ENCODE assay signal across 8 cellular contexts in genomic region chr11:63866211-63866610, GRCh38. TPM values are rescaled to one million over a fixed set of nuclear protein-coding genes. Genes with fewer than 3 reads are reported as not detected.
A peak's percentile ranks its signal among the peaks of the same experiment; 100 is the strongest.
DNase-seq lines count a peak whose midpoint lies in the region; ATAC-seq and TF ChIP-seq lines count a peak whose summit lies in the region.

No MANE protein-coding gene starts in this region.

- no peak for TF ChIP-seq EP300 in SK-N-SH (IDR thresholded peaks at IDR 0.05; ENCODE audit: borderline replicate concordance in 1 of 2, low read depth in 1 of 2, low read length in 1 of 2)

- TF ChIP-seq CTCF in thyroid gland (IDR thresholded peaks at IDR 0.05) (no peak), SK-N-SH (IDR thresholded peaks at IDR 0.05) (no peak)

- H3K9me3 ChIP-seq in thyroid gland (no peaks in the 10 kb centered on the region), SK-N-SH (no peaks in the 10 kb centered on the region)

- no peak for TF ChIP-seq RAD21 in SK-N-SH (IDR thresholded peaks at IDR 0.05; ENCODE audit: low read length)

- H3K27ac Mint-ChIP-seq in activated naive CD4-positive, alpha-beta T cell treated with anti-CD3 and anti-CD28 coated beads, Interleukin-2, amount 10 ng/mL, durations not matched to agents 7 days and 5 days: peak overlapping the region; percentile 88

- ATAC-seq in HG02588 (IDR thresholded peaks at IDR 0.05; ENCODE audit: unreplicated experiment): peak; percentile 53

- TF ChIP-seq POLR2A in thyroid gland (IDR thresholded peaks at IDR 0.05): no peak

- peak overlapping the region; percentile 19 to 64 (median 61) for H3K27ac ChIP-seq in thyroid gland
- no peak overlapping the region for H3K27ac ChIP-seq in SK-N-SH (ENCODE audit: low read depth in 2 of 2, low read length in 1 of 2)

- CTCF ChIA-PET in activated naive CD4-positive, alpha-beta T cell treated with anti-CD3 and anti-CD28 coated beads, Interleukin-2, amount 10 ng/mL, durations not matched to agents 7 days and 5 days (lab: Charles Lee): interaction anchor here (1.8 kb wide), 1 partner anchor 24 kb away, joined by 4 read pairs; no protein-coding TSS in a partner anchor
- CTCF ChIA-PET in SK-N-SH (lab: Yijun Ruan, JAX): interaction anchor here (1.9 kb wide), 1 partner anchor 41 kb away, joined by 4 read pairs; no protein-coding TSS in a partner anchor

- H3K9ac ChIP-seq in SK-N-SH: no peak overlapping the region

- DNase-seq in EL (peak; percentile 22), SKM-1 (lab: John Stamatoyannopoulos, UW; ENCODE audit: unreplicated experiment) (peak; percentile 38), myocyte (ENCODE audit: low read depth) (peak; percentile 54), thyroid gland (peak; percentile 86 to 89), SHP77 treated with DMSO at 0.1 percent for 48 hours (lab: John Stamatoyannopoulos, UW) (no peak), SK-N-SH (no peak)
- peak; percentile 79 for DNase-seq in activated naive CD4-positive, alpha-beta T cell treated with anti-CD3 and anti-CD28 coated beads, Interleukin-2, amount 10 ng/mL, durations not matched to agents 7 days and 5 days

- POLR2A ChIA-PET in SK-N-SH (lab: Yijun Ruan, JAX): no interaction called here

- H3K36me3 Mint-ChIP-seq in activated naive CD4-positive, alpha-beta T cell treated with anti-CD3 and anti-CD28 coated beads, Interleukin-2, amount 10 ng/mL, durations not matched to agents 7 days and 5 days: peaks cover 56% of the 10 kb centered on the region

- H3K9me3 Mint-ChIP-seq in activated naive CD4-positive, alpha-beta T cell treated with anti-CD3 and anti-CD28 coated beads, Interleukin-2, amount 10 ng/mL, durations not matched to agents 7 days and 5 days: no peaks in the 10 kb centered on the region

- no peaks in the 10 kb centered on the region for H3K9me2 ChIP-seq in SK-N-SH

- H3K27me3 ChIP-seq in thyroid gland: no peaks in the 10 kb centered on the region
- no peaks in the 10 kb centered on the region for H3K27me3 ChIP-seq in SK-N-SH (ENCODE audit: insufficient read depth)

- H3F3A ChIP-seq in SK-N-SH (replicated peaks; ENCODE audit: insufficient read depth): no peaks in the 10 kb centered on the region

- intact Hi-C loops in thyroid gland (cut with DNase I): no loop called here

- peak overlapping the region; percentile 56 for H3K4me3 Mint-ChIP-seq in activated naive CD4-positive, alpha-beta T cell treated with anti-CD3 and anti-CD28 coated beads, Interleukin-2, amount 10 ng/mL, durations not matched to agents 7 days and 5 days

- H3K4me1 ChIP-seq in thyroid gland (peaks cover 73 to 75% of the 10 kb centered on the region in 2 donors), SK-N-SH (ENCODE audit: control insufficient read depth in 1 of 2, insufficient read depth in 2 of 2, low read depth in 1 of 2, low read length in 1 of 2) (peaks cover 20 to 24% of the 10 kb centered on the region in 2 experiments; a peak in 3 of 4 replicates)

- H3K79me2 ChIP-seq in SK-N-SH (ENCODE audit: insufficient read depth): peaks cover 80% of the 10 kb centered on the region

- no peak overlapping the region for H2AFZ ChIP-seq in SK-N-SH (ENCODE audit: low read depth)

- peaks cover 81% of the 10 kb centered on the region for H3K4me1 Mint-ChIP-seq in activated naive CD4-positive, alpha-beta T cell treated with anti-CD3 and anti-CD28 coated beads, Interleukin-2, amount 10 ng/mL, durations not matched to agents 7 days and 5 days

- peaks cover 61% of the 10 kb centered on the region for H4K20me1 ChIP-seq in SK-N-SH (ENCODE audit: insufficient read depth)

- no peak overlapping the region for H3K4me2 ChIP-seq in SK-N-SH

- H3K36me3 ChIP-seq in thyroid gland (peaks cover 0 to 4% of the 10 kb centered on the region in 2 donors), SK-N-SH (replicated peaks in 1 of 2; ENCODE audit: control insufficient read depth in 1 of 2, insufficient read depth in 2 of 2, low read length in 1 of 2) (peaks cover 3 to 5% of the 10 kb centered on the region in 2 experiments)

- H3K4me3 ChIP-seq in thyroid gland (replicated peaks in 1 of 3) (no peak overlapping the region), SK-N-SH (ENCODE audit: low read depth in 2 of 2, low read length in 1 of 2) (no peak overlapping the region)

- no peaks in the 10 kb centered on the region for H3K27me3 Mint-ChIP-seq in activated naive CD4-positive, alpha-beta T cell treated with anti-CD3 and anti-CD28 coated beads, Interleukin-2, amount 10 ng/mL, durations not matched to agents 7 days and 5 days

- WGBS in thyroid gland, 2 donors: 28 to 37% methylated on average over 4 of the region's 4 CpGs
- WGBS in SK-N-SH (ENCODE audit: low lambda C conversion rate): 92% methylated on average over 4 of the region's 4 CpGs

TF ChIP-seq in SK-N-SH, 30 proteins besides CTCF, POLR2A, EP300 and RAD21 (continues in another document):
- TF ChIP-seq FOXM1 (IDR thresholded peaks at IDR 0.05; ENCODE audit: low read depth) (no peak), SMC3 (IDR thresholded peaks at IDR 0.05; ENCODE audit: low read depth, low read length) (no peak), ZBTB33 (IDR thresholded peaks at IDR 0.05; ENCODE audit: borderline replicate concordance, low read depth) (no peak), JUND (IDR thresholded peaks at IDR 0.05) (no peak), ELF1 (IDR thresholded peaks at IDR 0.05) (no peak), RFX5 (IDR thresholded peaks at IDR 0.05; ENCODE audit: low read length) (no peak), FOSL2 (IDR thresholded peaks at IDR 0.05; ENCODE audit: borderline replicate concordance, low read depth) (no peak)
- TF ChIP-seq, protein P1, sequence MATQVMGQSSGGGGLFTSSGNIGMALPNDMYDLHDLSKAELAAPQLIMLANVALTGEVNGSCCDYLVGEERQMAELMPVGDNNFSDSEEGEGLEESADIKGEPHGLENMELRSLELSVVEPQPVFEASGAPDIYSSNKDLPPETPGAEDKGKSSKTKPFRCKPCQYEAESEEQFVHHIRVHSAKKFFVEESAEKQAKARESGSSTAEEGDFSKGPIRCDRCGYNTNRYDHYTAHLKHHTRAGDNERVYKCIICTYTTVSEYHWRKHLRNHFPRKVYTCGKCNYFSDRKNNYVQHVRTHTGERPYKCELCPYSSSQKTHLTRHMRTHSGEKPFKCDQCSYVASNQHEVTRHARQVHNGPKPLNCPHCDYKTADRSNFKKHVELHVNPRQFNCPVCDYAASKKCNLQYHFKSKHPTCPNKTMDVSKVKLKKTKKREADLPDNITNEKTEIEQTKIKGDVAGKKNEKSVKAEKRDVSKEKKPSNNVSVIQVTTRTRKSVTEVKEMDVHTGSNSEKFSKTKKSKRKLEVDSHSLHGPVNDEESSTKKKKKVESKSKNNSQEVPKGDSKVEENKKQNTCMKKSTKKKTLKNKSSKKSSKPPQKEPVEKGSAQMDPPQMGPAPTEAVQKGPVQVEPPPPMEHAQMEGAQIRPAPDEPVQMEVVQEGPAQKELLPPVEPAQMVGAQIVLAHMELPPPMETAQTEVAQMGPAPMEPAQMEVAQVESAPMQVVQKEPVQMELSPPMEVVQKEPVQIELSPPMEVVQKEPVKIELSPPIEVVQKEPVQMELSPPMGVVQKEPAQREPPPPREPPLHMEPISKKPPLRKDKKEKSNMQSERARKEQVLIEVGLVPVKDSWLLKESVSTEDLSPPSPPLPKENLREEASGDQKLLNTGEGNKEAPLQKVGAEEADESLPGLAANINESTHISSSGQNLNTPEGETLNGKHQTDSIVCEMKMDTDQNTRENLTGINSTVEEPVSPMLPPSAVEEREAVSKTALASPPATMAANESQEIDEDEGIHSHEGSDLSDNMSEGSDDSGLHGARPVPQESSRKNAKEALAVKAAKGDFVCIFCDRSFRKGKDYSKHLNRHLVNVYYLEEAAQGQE (IDR thresholded peaks at IDR 0.05; ENCODE audit: low read depth, low read length): no peak
- TF ChIP-seq, protein P2, sequence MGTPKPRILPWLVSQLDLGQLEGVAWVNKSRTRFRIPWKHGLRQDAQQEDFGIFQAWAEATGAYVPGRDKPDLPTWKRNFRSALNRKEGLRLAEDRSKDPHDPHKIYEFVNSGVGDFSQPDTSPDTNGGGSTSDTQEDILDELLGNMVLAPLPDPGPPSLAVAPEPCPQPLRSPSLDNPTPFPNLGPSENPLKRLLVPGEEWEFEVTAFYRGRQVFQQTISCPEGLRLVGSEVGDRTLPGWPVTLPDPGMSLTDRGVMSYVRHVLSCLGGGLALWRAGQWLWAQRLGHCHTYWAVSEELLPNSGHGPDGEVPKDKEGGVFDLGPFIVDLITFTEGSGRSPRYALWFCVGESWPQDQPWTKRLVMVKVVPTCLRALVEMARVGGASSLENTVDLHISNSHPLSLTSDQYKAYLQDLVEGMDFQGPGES (IDR thresholded peaks at IDR 0.05; ENCODE audit: low read depth, low read length): no peak

RNA-seq across cellular contexts. Expression of gene MARK2, which starts 27.3 kb away (rescaled TPM):
- total RNA-seq in myocyte (23.2 and 25.4 TPM in 2 replicates), thyroid gland (10 to 100 TPM; 28.2 to 57.7 (median 48.6) TPM)
- polyA plus RNA-seq in myocyte (2012): 17.9 TPM
- 14.6 and 18.8 TPM in 2 replicates for polyA plus RNA-seq in SK-N-SH (2012; rRNA removed)
- 9.6 and 13.4 TPM in 2 replicates for polyA plus RNA-seq in SK-N-SH (2012; cell fraction: cytosol; rRNA removed)
- polyA plus RNA-seq in SK-N-SH (2012; cell fraction: nucleus; rRNA removed): 17.2 and 19.6 TPM in 2 replicates

RNA-seq across cellular contexts. Expression of gene RCOR2, which starts 50.8 kb away (rescaled TPM):
- total RNA-seq in myocyte: 0.53 and 0.57 TPM in 2 replicates
- 0.26 TPM for polyA plus RNA-seq in myocyte (2012)
- under 1 TPM in 1 of 4 donors, not detected in 3; 0.24 TPM for total RNA-seq in thyroid gland
- 1.1 and 1.4 TPM in 2 replicates for polyA plus RNA-seq in SK-N-SH (2012; rRNA removed)
- polyA plus RNA-seq in SK-N-SH (2012; cell fraction: cytosol; rRNA removed): 0.85 and 1.4 TPM in 2 replicates
- polyA plus RNA-seq in SK-N-SH (2012; cell fraction: nucleus; rRNA removed): 1.8 and 2.6 TPM in 2 replicates

RNA-seq across cellular contexts. Expression of gene SPINDOC, which starts 53.0 kb away (rescaled TPM):
- total RNA-seq in myocyte (16.2 and 16.8 TPM in 2 replicates), thyroid gland (10 to 100 TPM in 2 of 4 donors, 1 to 10 TPM in 2; 7.4 to 12.6 (median 10.3) TPM)
- polyA plus RNA-seq in myocyte (2012): 19.9 TPM
- 39.2 and 45.0 TPM in 2 replicates for polyA plus RNA-seq in SK-N-SH (2012; rRNA removed)
- 23.7 and 31.3 TPM in 2 replicates for polyA plus RNA-seq in SK-N-SH (2012; cell fraction: cytosol; rRNA removed)
- 39.0 and 49.5 TPM in 2 replicates for polyA plus RNA-seq in SK-N-SH (2012; cell fraction: nucleus; rRNA removed)

Comparison
In these comparisons a context has a peak if more than half of its experiments do, and no peak if none do; other contexts are left out.
1. DNase-seq: peak in EL (single experiment), SKM-1 (single experiment), activated naive CD4-positive, alpha-beta T cell treated with anti-CD3 and anti-CD28 coated beads, Interleukin-2, amount 10 ng/mL, durations not matched to agents 7 days and 5 days (single experiment), myocyte (single experiment) and thyroid gland (2 of 2); none in SHP77 treated with DMSO at 0.1 percent for 48 hours (single experiment) and SK-N-SH (single experiment).
2. H3K27ac ChIP-seq: peak in thyroid gland (3 of 3); none in SK-N-SH (0 of 2).